10 cellular contexts compared by ENCODE assay signal in the genomic region with DNA sequence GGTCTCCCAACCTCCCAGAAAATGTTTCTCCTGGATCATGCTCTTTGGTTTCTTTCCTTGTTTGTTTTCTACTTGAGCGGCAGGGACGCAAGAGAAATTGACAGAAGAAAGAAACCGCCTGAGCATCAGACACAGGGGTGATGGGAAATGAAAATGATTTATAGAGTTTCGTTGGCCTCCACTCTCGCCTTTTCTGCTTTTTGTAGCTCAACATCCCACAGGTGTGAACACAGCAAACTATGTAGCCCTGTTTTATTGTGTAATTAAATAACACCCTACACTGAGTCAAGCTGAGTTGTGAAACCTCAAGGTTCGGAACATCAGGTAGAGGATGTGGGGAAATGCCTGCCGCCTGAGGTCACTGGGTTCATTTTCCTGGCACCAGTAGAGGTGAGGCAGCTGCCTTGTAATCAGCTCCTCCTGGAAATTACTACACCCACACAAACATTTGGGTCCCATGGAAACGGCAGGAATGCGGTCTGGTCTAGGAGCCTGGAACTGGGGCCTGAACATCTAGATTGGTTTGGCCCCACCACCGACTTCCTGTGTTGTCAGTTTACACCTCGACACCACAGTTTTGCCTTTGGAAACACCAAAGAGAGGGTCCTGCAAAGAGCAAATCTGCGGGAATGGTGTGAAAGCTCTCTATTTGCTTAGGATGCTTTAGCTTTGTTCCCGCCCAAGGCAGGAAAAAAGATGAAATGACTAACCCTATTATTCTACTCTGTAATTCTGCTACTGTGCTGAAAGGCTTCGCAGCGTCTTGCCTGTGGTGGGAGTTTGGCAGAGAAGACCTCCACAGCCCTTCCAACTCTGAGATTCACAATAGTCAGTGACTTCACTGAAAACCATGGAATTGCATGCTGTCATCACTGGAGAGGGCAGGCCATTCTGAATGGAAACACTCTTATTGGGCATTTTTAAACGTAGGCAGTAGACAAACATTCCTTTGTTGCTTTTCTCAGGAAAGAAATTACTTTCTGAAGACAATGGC. TPM values are rescaled to one million over a fixed set of nuclear protein-coding genes. Genes with fewer than 3 reads are reported as not detected.
DNase-seq lines count a peak whose midpoint lies in the region; ATAC-seq, FAIRE-seq and TF ChIP-seq lines count a peak whose summit lies in the region.
"Had no signal": no experiment of that assay in that cellular context is flagged by ENCODE, and none has a peak within 500 bp of the region (broad histone marks: within the 10 kb centered on the region; RNA-seq: fewer than 3 reads in every experiment).

No MANE protein-coding gene starts in this region.

- no peaks in the 10 kb centered on the region for H3F3A ChIP-seq in neural progenitor cell (ENCODE audit: low read depth)

- H3K79me2 ChIP-seq in endothelial cell of umbilical vein (ENCODE audit: control insufficient read depth, insufficient read depth, low read length) (no peaks in the 10 kb centered on the region), neural progenitor cell (ENCODE audit: low read depth) (no peaks in the 10 kb centered on the region)

- POLR2A ChIA-PET in endothelial cell of umbilical vein (lab: Charles Lee), result no interaction called here

- CTCF ChIA-PET in endothelial cell of umbilical vein (lab: Charles Lee), result interaction anchor here (0.8 to 1.5 kb wide), 4 partner anchors 17 to 704 kb away, joined by 3 to 5 read pairs (median 3); no protein-coding TSS in a partner anchor

- dilution Hi-C loops in endothelial cell of umbilical vein (cut with MboI; ENCODE audit: extremely low pct_ligation_motif_present, low sequenced_read_pairs), result no loop called here

- H3K9me3 ChIP-seq in endothelial cell of umbilical vein (replicated peaks; ENCODE audit: control insufficient read depth, insufficient read depth, low read length), result no peaks in the 10 kb centered on the region
- H3K9me3 ChIP-seq in neural progenitor cell (ENCODE audit: low read depth), result no peaks in the 10 kb centered on the region

- FAIRE-seq in endothelial cell of umbilical vein (lab: Jason Lieb, UNC), result no peak

- H3K4me2 ChIP-seq in endothelial cell of umbilical vein (ENCODE audit: insufficient read depth, low read length) (no peak overlapping the region), neural progenitor cell (no peak overlapping the region)
- H3K4me2 ChIP-seq: KMS-11 had no signal

- no peaks in the 10 kb centered on the region for H3K9me1 ChIP-seq in endothelial cell of umbilical vein (replicated peaks; ENCODE audit: control insufficient read depth, extremely low read depth, insufficient read depth, low read length)

- peak overlapping the region; percentile 90 for H3K27ac Mint-ChIP-seq in neural progenitor cell
- H3K27ac Mint-ChIP-seq: memory B cell had no signal

- no peak overlapping the region for H3K27ac ChIP-seq in endothelial cell of umbilical vein (ENCODE audit: insufficient read depth, low read depth, low read length)
- no peak overlapping the region for H3K27ac ChIP-seq in neural progenitor cell
- H3K27ac ChIP-seq: KMS-11 had no signal

- H4K20me1 ChIP-seq in endothelial cell of umbilical vein (replicated peaks; ENCODE audit: control insufficient read depth, extremely low read depth, insufficient read depth, low read length) (no peaks in the 10 kb centered on the region), neural progenitor cell (ENCODE audit: low read depth) (no peaks in the 10 kb centered on the region)

- H3K36me3 Mint-ChIP-seq in neural progenitor cell, result no peaks in the 10 kb centered on the region
- H3K36me3 Mint-ChIP-seq: memory B cell had no signal

- H3K9me3 Mint-ChIP-seq in neural progenitor cell, result no peaks in the 10 kb centered on the region
- H3K9me3 Mint-ChIP-seq: memory B cell had no signal

- no peaks in the 10 kb centered on the region for H3K36me3 ChIP-seq in endothelial cell of umbilical vein (ENCODE audit: control insufficient read depth in 2 of 2, extremely low read depth in 1 of 2, insufficient read depth in 2 of 2, low read length in 2 of 2)
- H3K36me3 ChIP-seq in neural progenitor cell, result no peaks in the 10 kb centered on the region

- peaks cover 2% of the 10 kb centered on the region for H3K4me1 ChIP-seq in endothelial cell of umbilical vein (ENCODE audit: control insufficient read depth, extremely low read depth, insufficient read depth, low read length)
- peaks cover 15% of the 10 kb centered on the region for H3K4me1 ChIP-seq in neural progenitor cell

- H3K4me3 Mint-ChIP-seq in neural progenitor cell, result no peak overlapping the region
- H3K4me3 Mint-ChIP-seq: memory B cell had no signal

- no peak for TF ChIP-seq POLR2A in endothelial cell of umbilical vein (IDR thresholded peaks at IDR 0.05; ENCODE audit: low read depth, low read length)

- no peak for TF ChIP-seq CTCF in endothelial cell of umbilical vein (IDR thresholded peaks at IDR 0.05; ENCODE audit: extremely low read depth in 1 of 2, insufficient read depth in 1 of 2, low read depth in 1 of 2, low read length in 2 of 2)
- no peak for TF ChIP-seq CTCF in neural progenitor cell (IDR thresholded peaks at IDR 0.05)
- TF ChIP-seq CTCF in GM20000 (IDR thresholded peaks at IDR 0.05; ENCODE audit: extremely low read depth, missing control alignments), result no peak

- no peak overlapping the region for H3K4me3 ChIP-seq in endothelial cell of umbilical vein (replicated peaks in 1 of 3; ENCODE audit: insufficient read depth in 1 of 3, low read depth in 1 of 3, low read length in 3 of 3)
- no peak overlapping the region for H3K4me3 ChIP-seq in neural progenitor cell

- intact Hi-C loops in endothelial cell of umbilical vein (cut with micrococcal nuclease), result no loop called here

- H3K27me3 ChIP-seq in endothelial cell of umbilical vein (ENCODE audit: control insufficient read depth in 2 of 2, insufficient read depth in 2 of 2, low read length in 2 of 2), result no peaks in the 10 kb centered on the region
- no peaks in the 10 kb centered on the region for H3K27me3 ChIP-seq in neural progenitor cell

- H3K27me3 Mint-ChIP-seq in neural progenitor cell (ENCODE audit: insufficient read depth, low read depth), result peaks cover 2% of the 10 kb centered on the region

- H3K9ac ChIP-seq in endothelial cell of umbilical vein (replicated peaks; ENCODE audit: extremely low read depth, insufficient read depth, low read length), result no peak overlapping the region
- no peak overlapping the region for H3K9ac ChIP-seq in neural progenitor cell
- H3K9ac ChIP-seq: KMS-11 had no signal

- H2AFZ ChIP-seq in endothelial cell of umbilical vein (ENCODE audit: low read depth, low read length), result no peak overlapping the region
- peak overlapping the region; percentile 69 for H2AFZ ChIP-seq in neural progenitor cell (replicated peaks)

- no peak for ATAC-seq in HG03521 (IDR thresholded peaks at IDR 0.05; ENCODE audit: unreplicated experiment)
- ATAC-seq in GM18907 (IDR thresholded peaks at IDR 0.05; ENCODE audit: unreplicated experiment), result no peak
- ATAC-seq in HG03039 (IDR thresholded peaks at IDR 0.05; ENCODE audit: unreplicated experiment), result no peak

- BruUV-seq in endothelial cell of umbilical vein (replicated peaks; lab: Mats Ljungman, UMichigan), result no TSS peak

- DNase-seq in EH (ENCODE audit: low read depth), result peak; percentile 77
- DNase-seq in NCI-H748 (lab: John Stamatoyannopoulos, UW; ENCODE audit: unreplicated experiment), result peak; percentile 58
- peak; percentile 49 for DNase-seq in endothelial cell of umbilical vein (ENCODE audit: low read depth, low spot score)
- DNase-seq in neural progenitor cell (ENCODE audit: low spot score), result peak; percentile 20
- no peak for DNase-seq in GM20000 (ENCODE audit: low spot score)

- peaks cover 18% of the 10 kb centered on the region for H3K4me1 Mint-ChIP-seq in neural progenitor cell

TF ChIP-seq in endothelial cell of umbilical vein, 7 proteins besides CTCF, POLR2A, EP300 and RAD21:
- TF ChIP-seq, protein P1, sequence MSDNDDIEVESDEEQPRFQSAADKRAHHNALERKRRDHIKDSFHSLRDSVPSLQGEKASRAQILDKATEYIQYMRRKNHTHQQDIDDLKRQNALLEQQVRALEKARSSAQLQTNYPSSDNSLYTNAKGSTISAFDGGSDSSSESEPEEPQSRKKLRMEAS (IDR thresholded peaks at IDR 0.05; ENCODE audit: insufficient read depth, insufficient read length), result no peak
- TF ChIP-seq JUN (IDR thresholded peaks at IDR 0.05; ENCODE audit: borderline replicate concordance, insufficient read depth, insufficient read length, low read depth), result peak; percentile 43

RNA-seq across cellular contexts. Expression of a gene that starts 53.0 kb away (rescaled TPM):
- total RNA-seq in endothelial cell of umbilical vein, result 9.8 and 11.3 TPM in 2 replicates
- 4.3 and 5.4 TPM in 2 replicates for polyA plus RNA-seq in endothelial cell of umbilical vein
- polyA plus RNA-seq in endothelial cell of umbilical vein (2011; cell fraction: cytosol; rRNA removed), result 3.2 and 4.1 TPM in 2 replicates
- polyA plus RNA-seq in endothelial cell of umbilical vein (2011; cell fraction: nucleus; rRNA removed), result 20.3 and 32.5 TPM in 2 replicates
- 8.3 and 9.9 TPM in 2 replicates for polyA plus RNA-seq in endothelial cell of umbilical vein (2012)
- 5.1 and 5.3 TPM in 2 replicates for polyA minus RNA-seq in endothelial cell of umbilical vein
- polyA minus RNA-seq in endothelial cell of umbilical vein (2011; cell fraction: cytosol; rRNA and poly(A)+ RNA removed), result 2.9 TPM
- polyA minus RNA-seq in endothelial cell of umbilical vein (2011; cell fraction: nucleus; rRNA and poly(A)+ RNA removed), result 6.9 and 8.2 TPM in 2 replicates
- total RNA-seq in neural progenitor cell (ENCODE audit: low replicate concordance), result 12.2 and 17.8 TPM in 2 replicates

RNA-seq across cellular contexts. Expression of a gene that starts 53.1 kb away (rescaled TPM):
- total RNA-seq in endothelial cell of umbilical vein (20.0 and 21.7 TPM in 2 replicates), neural progenitor cell (ENCODE audit: low replicate concordance) (12.0 and 25.5 TPM in 2 replicates)
- polyA plus RNA-seq in endothelial cell of umbilical vein, result 6.9 and 8.7 TPM in 2 replicates
- 13.3 and 13.5 TPM in 2 replicates for polyA plus RNA-seq in endothelial cell of umbilical vein (2011; cell fraction: cytosol; rRNA removed)
- 12.9 and 20.6 TPM in 2 replicates for polyA plus RNA-seq in endothelial cell of umbilical vein (2011; cell fraction: nucleus; rRNA removed)
- polyA plus RNA-seq in endothelial cell of umbilical vein (2012), result 19.4 and 25.0 TPM in 2 replicates
- 24.1 and 28.6 TPM in 2 replicates for polyA minus RNA-seq in endothelial cell of umbilical vein
- polyA minus RNA-seq in endothelial cell of umbilical vein (2011; cell fraction: cytosol; rRNA and poly(A)+ RNA removed), result 15.0 TPM
- polyA minus RNA-seq in endothelial cell of umbilical vein (2011; cell fraction: nucleus; rRNA and poly(A)+ RNA removed), result 22.7 and 26.4 TPM in 2 replicates
